ENCODE assay signal across 1 cellular context in the genomic region with DNA sequence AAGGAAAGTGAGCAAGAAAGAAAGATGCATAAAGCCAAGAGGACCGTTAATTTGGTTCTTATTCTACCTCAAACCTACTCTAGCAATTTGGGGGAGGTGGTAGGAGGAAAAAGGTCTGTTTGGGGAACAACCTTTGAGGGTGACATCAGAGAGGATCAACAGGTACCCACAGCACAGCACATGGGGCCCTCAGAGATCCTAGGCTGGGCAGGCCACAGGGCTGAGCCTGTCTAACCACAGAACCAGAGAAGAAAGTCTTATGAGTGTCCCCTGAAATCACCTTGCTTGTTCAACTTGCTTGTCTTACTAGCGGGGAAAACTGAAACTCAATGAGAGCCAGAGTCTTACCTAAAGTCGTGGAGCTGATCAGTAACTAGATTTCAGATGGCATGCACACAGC.
TF ChIP-seq lines count a peak whose summit lies in the region.

No MANE protein-coding gene starts in this region.

TF ChIP-seq in GM12878, 131 proteins besides CTCF, POLR2A, EP300 and RAD21 (continued from another document):
- TF ChIP-seq, protein P1, sequence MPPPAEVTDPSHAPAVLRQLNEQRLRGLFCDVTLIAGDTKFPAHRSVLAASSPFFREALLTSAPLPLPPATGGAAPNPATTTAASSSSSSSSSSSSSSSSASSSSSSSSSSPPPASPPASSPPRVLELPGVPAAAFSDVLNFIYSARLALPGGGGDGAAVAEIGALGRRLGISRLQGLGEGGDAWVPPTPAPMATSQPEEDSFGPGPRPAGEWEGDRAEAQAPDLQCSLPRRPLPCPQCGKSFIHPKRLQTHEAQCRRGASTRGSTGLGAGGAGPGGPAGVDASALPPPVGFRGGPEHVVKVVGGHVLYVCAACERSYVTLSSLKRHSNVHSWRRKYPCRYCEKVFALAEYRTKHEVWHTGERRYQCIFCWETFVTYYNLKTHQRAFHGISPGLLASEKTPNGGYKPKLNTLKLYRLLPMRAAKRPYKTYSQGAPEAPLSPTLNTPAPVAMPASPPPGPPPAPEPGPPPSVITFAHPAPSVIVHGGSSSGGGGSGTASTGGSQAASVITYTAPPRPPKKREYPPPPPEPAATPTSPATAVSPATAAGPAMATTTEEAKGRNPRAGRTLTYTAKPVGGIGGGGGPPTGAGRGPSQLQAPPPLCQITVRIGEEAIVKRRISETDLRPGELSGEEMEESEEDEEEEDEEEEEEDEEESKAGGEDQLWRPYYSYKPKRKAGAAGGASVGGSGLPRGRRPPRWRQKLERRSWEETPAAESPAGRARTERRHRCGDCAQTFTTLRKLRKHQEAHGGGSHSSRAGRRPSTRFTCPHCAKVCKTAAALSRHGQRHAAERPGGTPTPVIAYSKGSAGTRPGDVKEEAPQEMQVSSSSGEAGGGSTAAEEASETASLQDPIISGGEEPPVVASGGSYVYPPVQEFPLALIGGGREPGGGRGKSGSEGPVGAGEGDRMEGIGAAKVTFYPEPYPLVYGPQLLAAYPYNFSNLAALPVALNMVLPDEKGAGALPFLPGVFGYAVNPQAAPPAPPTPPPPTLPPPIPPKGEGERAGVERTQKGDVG (CRISPR knock-in tag; IDR thresholded peaks at IDR 0.05), result no peak
- TF ChIP-seq SMAD5 (IDR thresholded peaks at IDR 0.05; ENCODE audit: low read depth) (no peak), YBX1 (IDR thresholded peaks at IDR 0.05) (no peak), YY1 (IDR thresholded peaks at IDR 0.05; ENCODE audit: low read depth, low read length) (no peak), ATF7 (IDR thresholded peaks at IDR 0.05; ENCODE audit: low read depth) (no peak), MTA2 (IDR thresholded peaks at IDR 0.05; ENCODE audit: low read depth) (no peak), CBX3 (IDR thresholded peaks at IDR 0.05; ENCODE audit: borderline replicate concordance, low read depth) (no peak), SIX5 (IDR thresholded peaks at IDR 0.05; ENCODE audit: low read depth, low read length, severe bottlenecking) (no peak), KDM1A (IDR thresholded peaks at IDR 0.05; ENCODE audit: borderline replicate concordance) (no peak), TBL1XR1 (IDR thresholded peaks at IDR 0.05; ENCODE audit: low read depth, low read length) (no peak), JUND (IDR thresholded peaks at IDR 0.05; ENCODE audit: low read depth, low read length) (no peak), RCOR1 (conservative IDR thresholded peaks at IDR 0.05; ENCODE audit: low read depth, low read length) (no peak), MXI1 (IDR thresholded peaks at IDR 0.05; ENCODE audit: low read depth, low read length) (no peak), SUPT20H (IDR thresholded peaks at IDR 0.05; ENCODE audit: borderline replicate concordance, control insufficient read depth, low read depth, low read length) (no peak)
- TF ChIP-seq, protein P2, sequence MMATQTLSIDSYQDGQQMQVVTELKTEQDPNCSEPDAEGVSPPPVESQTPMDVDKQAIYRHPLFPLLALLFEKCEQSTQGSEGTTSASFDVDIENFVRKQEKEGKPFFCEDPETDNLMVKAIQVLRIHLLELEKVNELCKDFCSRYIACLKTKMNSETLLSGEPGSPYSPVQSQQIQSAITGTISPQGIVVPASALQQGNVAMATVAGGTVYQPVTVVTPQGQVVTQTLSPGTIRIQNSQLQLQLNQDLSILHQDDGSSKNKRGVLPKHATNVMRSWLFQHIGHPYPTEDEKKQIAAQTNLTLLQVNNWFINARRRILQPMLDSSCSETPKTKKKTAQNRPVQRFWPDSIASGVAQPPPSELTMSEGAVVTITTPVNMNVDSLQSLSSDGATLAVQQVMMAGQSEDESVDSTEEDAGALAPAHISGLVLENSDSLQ (IDR thresholded peaks at IDR 0.05), result no peak
- TF ChIP-seq, protein P3, sequence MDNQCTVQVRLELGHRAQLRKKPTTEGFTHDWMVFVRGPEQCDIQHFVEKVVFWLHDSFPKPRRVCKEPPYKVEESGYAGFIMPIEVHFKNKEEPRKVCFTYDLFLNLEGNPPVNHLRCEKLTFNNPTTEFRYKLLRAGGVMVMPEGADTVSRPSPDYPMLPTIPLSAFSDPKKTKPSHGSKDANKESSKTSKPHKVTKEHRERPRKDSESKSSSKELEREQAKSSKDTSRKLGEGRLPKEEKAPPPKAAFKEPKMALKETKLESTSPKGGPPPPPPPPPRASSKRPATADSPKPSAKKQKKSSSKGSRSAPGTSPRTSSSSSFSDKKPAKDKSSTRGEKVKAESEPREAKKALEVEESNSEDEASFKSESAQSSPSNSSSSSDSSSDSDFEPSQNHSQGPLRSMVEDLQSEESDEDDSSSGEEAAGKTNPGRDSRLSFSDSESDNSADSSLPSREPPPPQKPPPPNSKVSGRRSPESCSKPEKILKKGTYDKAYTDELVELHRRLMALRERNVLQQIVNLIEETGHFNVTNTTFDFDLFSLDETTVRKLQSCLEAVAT (IDR thresholded peaks at IDR 0.05), result no peak
